In genomic region chr7:76223286-76223972, GRCh38 we compare ENCODE assay signal across 16 cellular contexts. TPM values are rescaled to one million over a fixed set of nuclear protein-coding genes. Genes with fewer than 3 reads are reported as not detected.
DNase-seq lines count a peak whose midpoint lies in the region; ATAC-seq, FAIRE-seq and TF ChIP-seq lines count a peak whose summit lies in the region.
"Had no signal": no experiment of that assay in that cellular context is flagged by ENCODE, and none has a peak within 500 bp of the region (broad histone marks: within the 10 kb centered on the region; RNA-seq: fewer than 3 reads in every experiment).

No MANE protein-coding gene starts in this region.

- ATAC-seq in HG02798 (IDR thresholded peaks at IDR 0.05; ENCODE audit: poor library complexity, unreplicated experiment) (no peak), upper lobe of left lung (ENCODE audit: low FRiP score in 2 of 2) (no peak)

- POLR2A ChIA-PET in endothelial cell of umbilical vein (lab: Charles Lee) = no interaction called here

- TF ChIP-seq POLR2A in endothelial cell of umbilical vein (IDR thresholded peaks at IDR 0.05; ENCODE audit: low read depth, low read length) (no peak), upper lobe of left lung (IDR thresholded peaks at IDR 0.05) (no peak)

- peak; percentile 58 for FAIRE-seq in endothelial cell of umbilical vein (lab: Jason Lieb, UNC)
- FAIRE-seq: G401.6, GM12892 had no signal

- CTCF ChIA-PET in endothelial cell of umbilical vein (lab: Charles Lee) = interaction anchor here (1.2 kb wide), 1 partner anchor 9 kb away, joined by 3 read pairs; no protein-coding TSS in a partner anchor

- H3K4me1 ChIP-seq in endothelial cell of umbilical vein (ENCODE audit: control insufficient read depth, extremely low read depth, insufficient read depth, low read length) (no peaks in the 10 kb centered on the region), upper lobe of left lung (no peaks in the 10 kb centered on the region)
- H3K4me1 ChIP-seq: HAP-1 had no signal

- H3K4me3 ChIP-seq in H7 (ENCODE audit: insufficient read depth, low read depth, low read length) (no peak overlapping the region), endothelial cell of umbilical vein (replicated peaks in 1 of 3; ENCODE audit: insufficient read depth in 1 of 3, low read depth in 1 of 3, low read length in 3 of 3) (no peak overlapping the region), upper lobe of left lung (no peak overlapping the region)
- H3K4me3 ChIP-seq: HAP-1 had no signal

- intact Hi-C loops in endothelial cell of umbilical vein (cut with micrococcal nuclease) = no loop called here

- H3K36me3 ChIP-seq in H7 (replicated peaks; ENCODE audit: control insufficient read depth, insufficient read depth, low read length) (no peaks in the 10 kb centered on the region), endothelial cell of umbilical vein (ENCODE audit: control insufficient read depth in 2 of 2, extremely low read depth in 1 of 2, insufficient read depth in 2 of 2, low read length in 2 of 2) (no peaks in the 10 kb centered on the region), upper lobe of left lung (no peaks in the 10 kb centered on the region)
- H3K36me3 ChIP-seq: HAP-1 had no signal

- no peak for TF ChIP-seq CTCF in endothelial cell of umbilical vein (IDR thresholded peaks at IDR 0.05; ENCODE audit: extremely low read depth in 1 of 2, insufficient read depth in 1 of 2, low read depth in 1 of 2, low read length in 2 of 2)
- no peak for TF ChIP-seq CTCF in upper lobe of left lung (IDR thresholded peaks at IDR 0.05)

- no peaks in the 10 kb centered on the region for H3K79me2 ChIP-seq in endothelial cell of umbilical vein (ENCODE audit: control insufficient read depth, insufficient read depth, low read length)

- DNase-seq in H7 = peak; percentile 40
- peak; percentile 64 for DNase-seq in LoVo (ENCODE audit: low spot score)
- peak; percentile 74 for DNase-seq in SW480 (ENCODE audit: low spot score)
- DNase-seq in endothelial cell of umbilical vein (ENCODE audit: low read depth, low spot score) = no peak
- no peak for DNase-seq in DMS153 treated with DMSO at 0.1 percent for 48 hours (lab: John Stamatoyannopoulos, UW; ENCODE audit: unreplicated experiment)
- no peak for DNase-seq in upper lobe of left lung
- no peak for DNase-seq in MV-4-11 (lab: John Stamatoyannopoulos, UW)
- DNase-seq: C1 segment of cervical spinal cord; Calu3; CD4-positive, alpha-beta memory T cell; COR-L47; DND-41 had no signal

- WGBS in upper lobe of left lung, 2 donors = 13 to 15% methylated on average over 3 of the region's 3 CpGs

- TF ChIP-seq EP300 in upper lobe of left lung (IDR thresholded peaks at IDR 0.05) = no peak

- BruUV-seq in endothelial cell of umbilical vein (replicated peaks; lab: Mats Ljungman, UMichigan) = no TSS peak

- no peaks in the 10 kb centered on the region for H3K9me1 ChIP-seq in endothelial cell of umbilical vein (replicated peaks; ENCODE audit: control insufficient read depth, extremely low read depth, insufficient read depth, low read length)

- H3K9me3 ChIP-seq in endothelial cell of umbilical vein (replicated peaks; ENCODE audit: control insufficient read depth, insufficient read depth, low read length) (no peaks in the 10 kb centered on the region), upper lobe of left lung (no peaks in the 10 kb centered on the region)
- H3K9me3 ChIP-seq: HAP-1 had no signal

- dilution Hi-C loops in endothelial cell of umbilical vein (cut with MboI; ENCODE audit: extremely low pct_ligation_motif_present, low sequenced_read_pairs) = no loop called here

- H4K20me1 ChIP-seq in endothelial cell of umbilical vein (replicated peaks; ENCODE audit: control insufficient read depth, extremely low read depth, insufficient read depth, low read length) = no peaks in the 10 kb centered on the region

- no peaks in the 10 kb centered on the region for H3K27me3 ChIP-seq in H7 (ENCODE audit: control insufficient read depth, insufficient read depth, low read length)
- H3K27me3 ChIP-seq in endothelial cell of umbilical vein (ENCODE audit: control insufficient read depth in 2 of 2, insufficient read depth in 2 of 2, low read length in 2 of 2) = peaks cover 0 to 4% of the 10 kb centered on the region in 2 experiments
- H3K27me3 ChIP-seq in upper lobe of left lung = no peaks in the 10 kb centered on the region

- no peak overlapping the region for H2AFZ ChIP-seq in endothelial cell of umbilical vein (ENCODE audit: low read depth, low read length)

- H3K27ac ChIP-seq in endothelial cell of umbilical vein (ENCODE audit: insufficient read depth, low read depth, low read length) = no peak overlapping the region
- H3K27ac ChIP-seq in upper lobe of left lung = no peak overlapping the region

- H3K4me2 ChIP-seq in endothelial cell of umbilical vein (ENCODE audit: insufficient read depth, low read length) = no peak overlapping the region

- no peak overlapping the region for H3K9ac ChIP-seq in endothelial cell of umbilical vein (replicated peaks; ENCODE audit: extremely low read depth, insufficient read depth, low read length)

TF ChIP-seq in endothelial cell of umbilical vein, 7 proteins besides CTCF, POLR2A, EP300 and RAD21:
- TF ChIP-seq MYC (IDR thresholded peaks at IDR 0.05; ENCODE audit: low read depth, low read length) (no peak), EZH2 (IDR thresholded peaks at IDR 0.05; ENCODE audit: borderline replicate concordance, low read depth, low read length, severe bottlenecking) (no peak), POLR2AphosphoS5 (IDR thresholded peaks at IDR 0.05; ENCODE audit: insufficient read depth, low read depth, low read length) (no peak), MAX (IDR thresholded peaks at IDR 0.05; ENCODE audit: insufficient read depth, insufficient read length) (no peak), FOS (IDR thresholded peaks at IDR 0.05; ENCODE audit: borderline replicate concordance, insufficient read depth, low read length) (no peak), GATA2 (IDR thresholded peaks at IDR 0.05; ENCODE audit: insufficient read depth, insufficient read length, low read depth, low read length) (no peak), JUN (IDR thresholded peaks at IDR 0.05; ENCODE audit: borderline replicate concordance, insufficient read depth, insufficient read length, low read depth) (no peak)

RNA-seq across cellular contexts. Expression of gene SRRM3, which starts 21.7 kb away (rescaled TPM):
- total RNA-seq in H7 (2014; rRNA removed; shearing (Covaris generic)) = 7.0 and 7.6 TPM in 2 replicates
- total RNA-seq in endothelial cell of umbilical vein (4.8 and 5.4 TPM in 2 replicates), upper lobe of left lung (1 to 10 TPM in 2 of 6 donors, under 1 TPM in 4; 0.30 to 1.5 (median 0.72) TPM)
- polyA plus RNA-seq in endothelial cell of umbilical vein = 4.4 and 4.9 TPM in 2 replicates
- 2.4 and 3.9 TPM in 2 replicates for polyA plus RNA-seq in endothelial cell of umbilical vein (2011; cell fraction: cytosol; rRNA removed)
- polyA plus RNA-seq in endothelial cell of umbilical vein (2011; cell fraction: nucleus; rRNA removed) = 2.6 and 3.0 TPM in 2 replicates
- 1.7 and 4.1 TPM in 2 replicates for polyA plus RNA-seq in endothelial cell of umbilical vein (2012)
- 2.3 and 2.4 TPM in 2 replicates for polyA minus RNA-seq in endothelial cell of umbilical vein
- not detected for polyA minus RNA-seq in endothelial cell of umbilical vein (2011; cell fraction: cytosol; rRNA and poly(A)+ RNA removed)
- polyA minus RNA-seq in endothelial cell of umbilical vein (2011; cell fraction: nucleus; rRNA and poly(A)+ RNA removed) = 0.63 and 0.87 TPM in 2 replicates
- total RNA-seq: CD4-positive, alpha-beta memory T cell had no signal
- polyA plus RNA-seq: CD4-positive, alpha-beta memory T cell had no signal

Comparison
In these comparisons a context has a peak if more than half of its experiments do, and no peak if none do; other contexts are left out.
1. DNase-seq: peak in H7 (single experiment), LoVo (single experiment) and SW480 (single experiment); none in endothelial cell of umbilical vein (single experiment), DMS153 treated with DMSO at 0.1 percent for 48 hours (single experiment), upper lobe of left lung (0 of 2) and MV-4-11 (single experiment).